Comparison of ENCODE assay signal across 1 cellular context in the genomic region with DNA sequence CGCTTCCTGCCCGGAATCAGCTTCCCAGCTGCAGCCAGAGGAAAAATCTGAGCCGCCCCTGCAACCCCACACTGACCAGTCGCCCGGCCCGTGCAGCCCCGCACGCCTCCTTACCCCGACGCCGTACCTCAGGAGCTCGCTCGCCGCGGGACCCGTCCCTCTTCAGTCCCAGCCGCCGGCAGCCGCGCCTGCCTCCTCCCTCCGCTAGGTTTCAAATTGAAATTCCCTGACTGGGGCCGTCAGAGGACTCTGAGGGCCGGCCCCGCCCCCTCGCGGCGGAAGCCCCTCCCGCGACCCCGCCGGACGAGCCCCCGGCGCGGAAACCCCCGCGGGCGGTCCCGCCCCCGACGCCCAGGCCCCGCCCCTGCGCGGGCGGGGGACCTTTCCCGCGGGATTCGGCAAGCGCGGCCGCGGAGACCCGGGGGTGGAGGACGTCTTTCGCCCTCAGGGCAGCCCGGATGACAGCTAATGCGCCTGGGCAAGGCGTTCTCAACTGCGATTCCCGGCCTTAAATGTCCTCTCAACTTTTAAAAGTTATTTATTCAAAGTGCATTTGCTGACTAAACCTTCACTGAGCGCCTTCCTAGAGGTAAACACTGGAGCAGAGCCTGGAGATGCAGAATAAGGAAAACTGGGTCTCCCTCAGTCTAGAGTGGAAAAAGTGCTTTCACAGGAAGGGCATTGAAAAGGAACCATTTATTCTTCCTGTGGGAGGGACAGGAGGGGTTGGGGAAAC.
TF ChIP-seq lines count a peak whose summit lies in the region.

A gene (minus strand): TSS at position 218 of the 736 bp plus-strand sequence. CDS start 106,760 bp downstream, outside the sequence.

TF ChIP-seq in HepG2, 621 proteins besides CTCF, POLR2A, EP300 and RAD21 (continued from another document and continues in another):
- TF ChIP-seq, protein P1, sequence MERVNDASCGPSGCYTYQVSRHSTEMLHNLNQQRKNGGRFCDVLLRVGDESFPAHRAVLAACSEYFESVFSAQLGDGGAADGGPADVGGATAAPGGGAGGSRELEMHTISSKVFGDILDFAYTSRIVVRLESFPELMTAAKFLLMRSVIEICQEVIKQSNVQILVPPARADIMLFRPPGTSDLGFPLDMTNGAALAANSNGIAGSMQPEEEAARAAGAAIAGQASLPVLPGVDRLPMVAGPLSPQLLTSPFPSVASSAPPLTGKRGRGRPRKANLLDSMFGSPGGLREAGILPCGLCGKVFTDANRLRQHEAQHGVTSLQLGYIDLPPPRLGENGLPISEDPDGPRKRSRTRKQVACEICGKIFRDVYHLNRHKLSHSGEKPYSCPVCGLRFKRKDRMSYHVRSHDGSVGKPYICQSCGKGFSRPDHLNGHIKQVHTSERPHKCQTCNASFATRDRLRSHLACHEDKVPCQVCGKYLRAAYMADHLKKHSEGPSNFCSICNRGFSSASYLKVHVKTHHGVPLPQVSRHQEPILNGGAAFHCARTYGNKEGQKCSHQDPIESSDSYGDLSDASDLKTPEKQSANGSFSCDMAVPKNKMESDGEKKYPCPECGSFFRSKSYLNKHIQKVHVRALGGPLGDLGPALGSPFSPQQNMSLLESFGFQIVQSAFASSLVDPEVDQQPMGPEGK (CRISPR knock-in tag; IDR thresholded peaks at IDR 0.05): peak; percentile 84
- TF ChIP-seq HHEX (CRISPR knock-in tag; IDR thresholded peaks at IDR 0.05) (no peak), JUN (CRISPR knock-in tag; IDR thresholded peaks at IDR 0.05) (0 out of 2 replicates have a peak, but pooled peaks have one; percentile 25), ZNF143 (CRISPR knock-in tag; IDR thresholded peaks at IDR 0.05) (no peak), MEF2D (CRISPR knock-in tag; IDR thresholded peaks at IDR 0.05) (peak; percentile 32; the same call in 1 of the 2 replicates), YEATS4 (CRISPR knock-in tag; IDR thresholded peaks at IDR 0.05; ENCODE audit: borderline replicate concordance) (0 out of 2 replicates have a peak, but pooled peaks have one; percentile 59), ZNF879 (CRISPR knock-in tag; IDR thresholded peaks at IDR 0.05) (no peak), ZNF878 (CRISPR knock-in tag; IDR thresholded peaks at IDR 0.05) (peak; percentile 65; the same call in 1 of the 2 replicates), KAT7 (CRISPR knock-in tag; IDR thresholded peaks at IDR 0.05; ENCODE audit: borderline replicate concordance) (peak; percentile 69; the same call in 1 of the 2 replicates), ZNF7 (CRISPR knock-in tag; IDR thresholded peaks at IDR 0.05) (no peak), ZNF430 (CRISPR knock-in tag; IDR thresholded peaks at IDR 0.05) (no peak; the same call in 1 of the 2 replicates), NR2F6 (IDR thresholded peaks at IDR 0.05) (no peak; the same call in 1 of the 2 replicates), NR2F6 (CRISPR knock-in tag; IDR thresholded peaks at IDR 0.05) (peak; percentile 13), JUND (CRISPR knock-in tag; IDR thresholded peaks at IDR 0.05) (no peak), ZNF746 (CRISPR knock-in tag; IDR thresholded peaks at IDR 0.05) (0 out of 2 replicates have a peak, but pooled peaks have one; percentile 18), ZNF121 (CRISPR knock-in tag; IDR thresholded peaks at IDR 0.05) (no peak), ZNF224 (CRISPR knock-in tag; IDR thresholded peaks at IDR 0.05) (no peak), PHF8 (CRISPR knock-in tag; IDR thresholded peaks at IDR 0.05) (peak; percentile 40), NR2F1 (CRISPR knock-in tag; IDR thresholded peaks at IDR 0.05) (no peak), ZBTB1 (CRISPR knock-in tag; IDR thresholded peaks at IDR 0.05; ENCODE audit: borderline replicate concordance) (no peak), ZNF160 (CRISPR knock-in tag; IDR thresholded peaks at IDR 0.05) (0 out of 2 replicates have a peak, but pooled peaks have one; percentile 35), ZFYVE20 (CRISPR knock-in tag; IDR thresholded peaks at IDR 0.05; ENCODE audit: borderline replicate concordance, low read depth) (no peak), PPARG (CRISPR knock-in tag; conservative IDR thresholded peaks at IDR 0.05) (peak; percentile 36; the same call in 1 of the 2 replicates), ZNF569 (CRISPR knock-in tag; IDR thresholded peaks at IDR 0.05; ENCODE audit: borderline replicate concordance) (no peak), HNRNPK (IDR thresholded peaks at IDR 0.05; ENCODE audit: low read depth, low read length, poor library complexity, severe bottlenecking) (peak; percentile 51), ZNF12 (CRISPR knock-in tag; IDR thresholded peaks at IDR 0.05) (peak; percentile 14; the same call in 1 of the 2 replicates), ZNF737 (CRISPR knock-in tag; IDR thresholded peaks at IDR 0.05; ENCODE audit: borderline replicate concordance) (no peak), FOXA3 (CRISPR knock-in tag; IDR thresholded peaks at IDR 0.05) (peak; percentile 2; the same call in 1 of the 2 replicates), SIX1 (CRISPR knock-in tag; IDR thresholded peaks at IDR 0.05; ENCODE audit: borderline replicate concordance) (no peak), ZNF24 (IDR thresholded peaks at IDR 0.05) (no peak), SALL1 (CRISPR knock-in tag; IDR thresholded peaks at IDR 0.05) (peak; percentile 68), ZNF652 (CRISPR knock-in tag; IDR thresholded peaks at IDR 0.05; ENCODE audit: borderline replicate concordance, low read depth) (no peak)
- TF ChIP-seq, protein P2, sequence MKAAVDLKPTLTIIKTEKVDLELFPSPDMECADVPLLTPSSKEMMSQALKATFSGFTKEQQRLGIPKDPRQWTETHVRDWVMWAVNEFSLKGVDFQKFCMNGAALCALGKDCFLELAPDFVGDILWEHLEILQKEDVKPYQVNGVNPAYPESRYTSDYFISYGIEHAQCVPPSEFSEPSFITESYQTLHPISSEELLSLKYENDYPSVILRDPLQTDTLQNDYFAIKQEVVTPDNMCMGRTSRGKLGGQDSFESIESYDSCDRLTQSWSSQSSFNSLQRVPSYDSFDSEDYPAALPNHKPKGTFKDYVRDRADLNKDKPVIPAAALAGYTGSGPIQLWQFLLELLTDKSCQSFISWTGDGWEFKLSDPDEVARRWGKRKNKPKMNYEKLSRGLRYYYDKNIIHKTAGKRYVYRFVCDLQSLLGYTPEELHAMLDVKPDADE (CRISPR knock-in tag; IDR thresholded peaks at IDR 0.05): 0 out of 2 replicates have a peak, but pooled peaks have one; percentile 46
- TF ChIP-seq, protein P3, sequence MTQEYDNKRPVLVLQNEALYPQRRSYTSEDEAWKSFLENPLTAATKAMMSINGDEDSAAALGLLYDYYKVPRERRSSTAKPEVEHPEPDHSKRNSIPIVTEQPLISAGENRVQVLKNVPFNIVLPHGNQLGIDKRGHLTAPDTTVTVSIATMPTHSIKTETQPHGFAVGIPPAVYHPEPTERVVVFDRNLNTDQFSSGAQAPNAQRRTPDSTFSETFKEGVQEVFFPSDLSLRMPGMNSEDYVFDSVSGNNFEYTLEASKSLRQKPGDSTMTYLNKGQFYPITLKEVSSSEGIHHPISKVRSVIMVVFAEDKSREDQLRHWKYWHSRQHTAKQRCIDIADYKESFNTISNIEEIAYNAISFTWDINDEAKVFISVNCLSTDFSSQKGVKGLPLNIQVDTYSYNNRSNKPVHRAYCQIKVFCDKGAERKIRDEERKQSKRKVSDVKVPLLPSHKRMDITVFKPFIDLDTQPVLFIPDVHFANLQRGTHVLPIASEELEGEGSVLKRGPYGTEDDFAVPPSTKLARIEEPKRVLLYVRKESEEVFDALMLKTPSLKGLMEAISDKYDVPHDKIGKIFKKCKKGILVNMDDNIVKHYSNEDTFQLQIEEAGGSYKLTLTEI (CRISPR knock-in tag; conservative IDR thresholded peaks at IDR 0.05): no peak
- TF ChIP-seq, protein P4, sequence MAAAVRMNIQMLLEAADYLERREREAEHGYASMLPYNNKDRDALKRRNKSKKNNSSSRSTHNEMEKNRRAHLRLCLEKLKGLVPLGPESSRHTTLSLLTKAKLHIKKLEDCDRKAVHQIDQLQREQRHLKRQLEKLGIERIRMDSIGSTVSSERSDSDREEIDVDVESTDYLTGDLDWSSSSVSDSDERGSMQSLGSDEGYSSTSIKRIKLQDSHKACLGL (CRISPR knock-in tag; IDR thresholded peaks at IDR 0.05): no peak
- TF ChIP-seq, protein P5, sequence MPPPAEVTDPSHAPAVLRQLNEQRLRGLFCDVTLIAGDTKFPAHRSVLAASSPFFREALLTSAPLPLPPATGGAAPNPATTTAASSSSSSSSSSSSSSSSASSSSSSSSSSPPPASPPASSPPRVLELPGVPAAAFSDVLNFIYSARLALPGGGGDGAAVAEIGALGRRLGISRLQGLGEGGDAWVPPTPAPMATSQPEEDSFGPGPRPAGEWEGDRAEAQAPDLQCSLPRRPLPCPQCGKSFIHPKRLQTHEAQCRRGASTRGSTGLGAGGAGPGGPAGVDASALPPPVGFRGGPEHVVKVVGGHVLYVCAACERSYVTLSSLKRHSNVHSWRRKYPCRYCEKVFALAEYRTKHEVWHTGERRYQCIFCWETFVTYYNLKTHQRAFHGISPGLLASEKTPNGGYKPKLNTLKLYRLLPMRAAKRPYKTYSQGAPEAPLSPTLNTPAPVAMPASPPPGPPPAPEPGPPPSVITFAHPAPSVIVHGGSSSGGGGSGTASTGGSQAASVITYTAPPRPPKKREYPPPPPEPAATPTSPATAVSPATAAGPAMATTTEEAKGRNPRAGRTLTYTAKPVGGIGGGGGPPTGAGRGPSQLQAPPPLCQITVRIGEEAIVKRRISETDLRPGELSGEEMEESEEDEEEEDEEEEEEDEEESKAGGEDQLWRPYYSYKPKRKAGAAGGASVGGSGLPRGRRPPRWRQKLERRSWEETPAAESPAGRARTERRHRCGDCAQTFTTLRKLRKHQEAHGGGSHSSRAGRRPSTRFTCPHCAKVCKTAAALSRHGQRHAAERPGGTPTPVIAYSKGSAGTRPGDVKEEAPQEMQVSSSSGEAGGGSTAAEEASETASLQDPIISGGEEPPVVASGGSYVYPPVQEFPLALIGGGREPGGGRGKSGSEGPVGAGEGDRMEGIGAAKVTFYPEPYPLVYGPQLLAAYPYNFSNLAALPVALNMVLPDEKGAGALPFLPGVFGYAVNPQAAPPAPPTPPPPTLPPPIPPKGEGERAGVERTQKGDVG (CRISPR knock-in tag; IDR thresholded peaks at IDR 0.05; ENCODE audit: borderline replicate concordance): no peak; the same call in 1 of the 2 replicates
- TF ChIP-seq, protein P6, sequence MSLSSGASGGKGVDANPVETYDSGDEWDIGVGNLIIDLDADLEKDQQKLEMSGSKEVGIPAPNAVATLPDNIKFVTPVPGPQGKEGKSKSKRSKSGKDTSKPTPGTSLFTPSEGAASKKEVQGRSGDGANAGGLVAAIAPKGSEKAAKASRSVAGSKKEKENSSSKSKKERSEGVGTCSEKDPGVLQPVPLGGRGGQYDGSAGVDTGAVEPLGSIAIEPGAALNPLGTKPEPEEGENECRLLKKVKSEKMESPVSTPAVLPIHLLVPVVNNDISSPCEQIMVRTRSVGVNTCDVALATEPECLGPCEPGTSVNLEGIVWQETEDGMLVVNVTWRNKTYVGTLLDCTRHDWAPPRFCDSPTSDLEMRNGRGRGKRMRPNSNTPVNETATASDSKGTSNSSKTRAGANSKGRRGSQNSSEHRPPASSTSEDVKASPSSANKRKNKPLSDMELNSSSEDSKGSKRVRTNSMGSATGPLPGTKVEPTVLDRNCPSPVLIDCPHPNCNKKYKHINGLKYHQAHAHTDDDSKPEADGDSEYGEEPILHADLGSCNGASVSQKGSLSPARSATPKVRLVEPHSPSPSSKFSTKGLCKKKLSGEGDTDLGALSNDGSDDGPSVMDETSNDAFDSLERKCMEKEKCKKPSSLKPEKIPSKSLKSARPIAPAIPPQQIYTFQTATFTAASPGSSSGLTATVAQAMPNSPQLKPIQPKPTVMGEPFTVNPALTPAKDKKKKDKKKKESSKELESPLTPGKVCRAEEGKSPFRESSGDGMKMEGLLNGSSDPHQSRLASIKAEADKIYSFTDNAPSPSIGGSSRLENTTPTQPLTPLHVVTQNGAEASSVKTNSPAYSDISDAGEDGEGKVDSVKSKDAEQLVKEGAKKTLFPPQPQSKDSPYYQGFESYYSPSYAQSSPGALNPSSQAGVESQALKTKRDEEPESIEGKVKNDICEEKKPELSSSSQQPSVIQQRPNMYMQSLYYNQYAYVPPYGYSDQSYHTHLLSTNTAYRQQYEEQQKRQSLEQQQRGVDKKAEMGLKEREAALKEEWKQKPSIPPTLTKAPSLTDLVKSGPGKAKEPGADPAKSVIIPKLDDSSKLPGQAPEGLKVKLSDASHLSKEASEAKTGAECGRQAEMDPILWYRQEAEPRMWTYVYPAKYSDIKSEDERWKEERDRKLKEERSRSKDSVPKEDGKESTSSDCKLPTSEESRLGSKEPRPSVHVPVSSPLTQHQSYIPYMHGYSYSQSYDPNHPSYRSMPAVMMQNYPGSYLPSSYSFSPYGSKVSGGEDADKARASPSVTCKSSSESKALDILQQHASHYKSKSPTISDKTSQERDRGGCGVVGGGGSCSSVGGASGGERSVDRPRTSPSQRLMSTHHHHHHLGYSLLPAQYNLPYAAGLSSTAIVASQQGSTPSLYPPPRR (CRISPR knock-in tag; IDR thresholded peaks at IDR 0.05; ENCODE audit: borderline replicate concordance): no peak
- TF ChIP-seq, protein P7, sequence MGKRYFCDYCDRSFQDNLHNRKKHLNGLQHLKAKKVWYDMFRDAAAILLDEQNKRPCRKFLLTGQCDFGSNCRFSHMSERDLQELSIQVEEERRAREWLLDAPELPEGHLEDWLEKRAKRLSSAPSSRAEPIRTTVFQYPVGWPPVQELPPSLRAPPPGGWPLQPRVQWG (CRISPR knock-in tag; IDR thresholded peaks at IDR 0.05; ENCODE audit: borderline replicate concordance, low read depth): no peak
- TF ChIP-seq, protein P8, sequence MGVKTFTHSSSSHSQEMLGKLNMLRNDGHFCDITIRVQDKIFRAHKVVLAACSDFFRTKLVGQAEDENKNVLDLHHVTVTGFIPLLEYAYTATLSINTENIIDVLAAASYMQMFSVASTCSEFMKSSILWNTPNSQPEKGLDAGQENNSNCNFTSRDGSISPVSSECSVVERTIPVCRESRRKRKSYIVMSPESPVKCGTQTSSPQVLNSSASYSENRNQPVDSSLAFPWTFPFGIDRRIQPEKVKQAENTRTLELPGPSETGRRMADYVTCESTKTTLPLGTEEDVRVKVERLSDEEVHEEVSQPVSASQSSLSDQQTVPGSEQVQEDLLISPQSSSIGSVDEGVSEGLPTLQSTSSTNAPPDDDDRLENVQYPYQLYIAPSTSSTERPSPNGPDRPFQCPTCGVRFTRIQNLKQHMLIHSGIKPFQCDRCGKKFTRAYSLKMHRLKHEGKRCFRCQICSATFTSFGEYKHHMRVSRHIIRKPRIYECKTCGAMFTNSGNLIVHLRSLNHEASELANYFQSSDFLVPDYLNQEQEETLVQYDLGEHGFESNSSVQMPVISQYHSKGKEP (CRISPR knock-in tag; IDR thresholded peaks at IDR 0.05): no peak
- TF ChIP-seq, protein P9, sequence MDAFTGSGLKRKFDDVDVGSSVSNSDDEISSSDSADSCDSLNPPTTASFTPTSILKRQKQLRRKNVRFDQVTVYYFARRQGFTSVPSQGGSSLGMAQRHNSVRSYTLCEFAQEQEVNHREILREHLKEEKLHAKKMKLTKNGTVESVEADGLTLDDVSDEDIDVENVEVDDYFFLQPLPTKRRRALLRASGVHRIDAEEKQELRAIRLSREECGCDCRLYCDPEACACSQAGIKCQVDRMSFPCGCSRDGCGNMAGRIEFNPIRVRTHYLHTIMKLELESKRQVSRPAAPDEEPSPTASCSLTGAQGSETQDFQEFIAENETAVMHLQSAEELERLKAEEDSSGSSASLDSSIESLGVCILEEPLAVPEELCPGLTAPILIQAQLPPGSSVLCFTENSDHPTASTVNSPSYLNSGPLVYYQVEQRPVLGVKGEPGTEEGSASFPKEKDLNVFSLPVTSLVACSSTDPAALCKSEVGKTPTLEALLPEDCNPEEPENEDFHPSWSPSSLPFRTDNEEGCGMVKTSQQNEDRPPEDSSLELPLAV (CRISPR knock-in tag; conservative IDR thresholded peaks at IDR 0.05; ENCODE audit: low read depth): no peak
- TF ChIP-seq, protein P10, sequence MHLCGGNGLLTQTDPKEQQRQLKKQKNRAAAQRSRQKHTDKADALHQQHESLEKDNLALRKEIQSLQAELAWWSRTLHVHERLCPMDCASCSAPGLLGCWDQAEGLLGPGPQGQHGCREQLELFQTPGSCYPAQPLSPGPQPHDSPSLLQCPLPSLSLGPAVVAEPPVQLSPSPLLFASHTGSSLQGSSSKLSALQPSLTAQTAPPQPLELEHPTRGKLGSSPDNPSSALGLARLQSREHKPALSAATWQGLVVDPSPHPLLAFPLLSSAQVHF (CRISPR knock-in tag; IDR thresholded peaks at IDR 0.05): no peak
